In the genomic region with DNA sequence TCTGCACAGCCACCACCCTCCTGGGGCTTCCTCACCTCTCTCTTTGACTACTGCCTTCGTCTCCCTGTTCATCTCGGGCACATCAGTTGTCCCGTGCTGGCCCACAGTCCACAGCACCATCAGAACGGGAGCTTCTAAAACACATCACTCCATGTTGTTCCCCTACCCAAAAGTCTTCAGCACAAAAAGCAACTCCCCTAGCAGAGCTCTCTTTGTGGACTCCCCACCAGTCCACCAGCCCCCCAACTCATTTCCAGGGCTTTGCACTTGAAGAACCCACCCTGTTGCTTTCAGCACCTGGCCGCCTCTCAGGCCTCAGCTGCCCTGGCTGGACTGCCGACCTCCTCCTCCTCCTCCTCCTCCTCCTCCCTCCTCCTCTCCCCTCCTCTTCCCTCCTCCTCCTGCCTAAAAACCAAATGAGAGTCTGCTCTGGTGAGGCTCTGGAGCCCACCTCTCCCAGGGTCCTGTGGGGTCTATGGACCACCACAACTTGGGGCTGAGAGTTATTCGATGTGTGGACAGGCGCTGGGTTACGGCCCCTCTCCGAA, we compare ENCODE assay signal across 27 cellular contexts.
A peak's percentile ranks its signal among the peaks of the same experiment; 100 is the strongest.
DNase-seq lines count a peak whose midpoint lies in the region; ATAC-seq and TF ChIP-seq lines count a peak whose summit lies in the region.
"Had no signal": no experiment of that assay in that cellular context is flagged by ENCODE, and none has a peak within 500 bp of the region (broad histone marks: within the 10 kb centered on the region; RNA-seq: fewer than 3 reads in every experiment).

No MANE protein-coding gene starts in this region.

- ATAC-seq in stimulated activated naive CD8-positive, alpha-beta T cell treated with anti-CD3 and anti-CD28 coated beads, Interleukin-15, amount 100 ng/mL, for 72 hours, result peak; percentile 55
- ATAC-seq in stimulated activated naive CD8-positive, alpha-beta T cell treated with anti-CD3 and anti-CD28 coated beads, Interleukin-15, Interleukin-2, amounts not matched to agents 100 U/mL and 50 U/mL, for 24 hours, result no peak
- peak; percentile 16 to 33 for ATAC-seq in stimulated activated naive B cell treated with anti-CD40 and anti-IgM and Interleukin-4, amounts not matched to agents 10 μg/mL and 1 μg/mL and 100 μg/mL, for 72 hours (replicated peaks)
- ATAC-seq: Right ventricle myocardium inferior had no signal

- no peaks in the 10 kb centered on the region for H3K9me3 Mint-ChIP-seq in stimulated activated naive CD8-positive, alpha-beta T cell treated with anti-CD3 and anti-CD28 coated beads, Interleukin-15, amount 100 ng/mL, for 72 hours
- H3K9me3 Mint-ChIP-seq in neural progenitor cell (peaks cover 2% of the 10 kb centered on the region), H9 (peaks cover 3% of the 10 kb centered on the region in 2 experiments; a peak in 2 of 5 replicates)
- H3K9me3 Mint-ChIP-seq in stimulated activated naive B cell treated with anti-CD40 and anti-IgM and Interleukin-4, amounts not matched to agents 10 μg/mL and 1 μg/mL and 100 μg/mL, for 72 hours, result peaks cover 0 to 8% of the 10 kb centered on the region in 2 donors
- H3K9me3 Mint-ChIP-seq: CD4-positive, CD25-positive, alpha-beta regulatory T cell; HFFc6 had no signal

- H2BK5ac ChIP-seq in H9 (ENCODE audit: insufficient read length, low read length), result no peak overlapping the region

- no peak overlapping the region for H3K27ac Mint-ChIP-seq in stimulated activated naive CD8-positive, alpha-beta T cell treated with anti-CD3 and anti-CD28 coated beads, Interleukin-15, amount 100 ng/mL, for 72 hours
- peak overlapping the region; percentile 68 for H3K27ac Mint-ChIP-seq in neural progenitor cell
- peak overlapping the region; percentile 79 for H3K27ac Mint-ChIP-seq in stimulated activated naive B cell treated with anti-CD40 and anti-IgM and Interleukin-4, amounts not matched to agents 10 μg/mL and 1 μg/mL and 100 μg/mL, for 72 hours
- H3K27ac Mint-ChIP-seq in H9, result peak overlapping the region in 1 of 3 experiments; percentile 93; a peak in 2 of 7 replicates
- H3K27ac Mint-ChIP-seq: CD4-positive, CD25-positive, alpha-beta regulatory T cell; HFFc6 had no signal

- no peak overlapping the region for H2BK120ac ChIP-seq in H9 (ENCODE audit: low read depth, low read length, poor library complexity, severe bottlenecking)

- no peak overlapping the region for H3K4ac ChIP-seq in H9 (ENCODE audit: low read depth, low read length)

- H3K4me1 ChIP-seq in neural progenitor cell (no peaks in the 10 kb centered on the region), SJCRH30 (no peaks in the 10 kb centered on the region), H9 (ENCODE audit: insufficient read depth, low read length) (no peaks in the 10 kb centered on the region)
- H3K4me1 ChIP-seq: BLaER1, SJSA1 had no signal

- H3K9ac ChIP-seq in neural progenitor cell, result no peak overlapping the region
- H3K9ac ChIP-seq in H9 (ENCODE audit: extremely low read depth, insufficient read length, low read length), result no peak overlapping the region
- H3K9ac ChIP-seq: BLaER1, KMS-11 had no signal

- no peak overlapping the region for H4K5ac ChIP-seq in H9 (ENCODE audit: insufficient read length, low read depth, low read length)

- H3K27me3 Mint-ChIP-seq in stimulated activated naive CD8-positive, alpha-beta T cell treated with anti-CD3 and anti-CD28 coated beads, Interleukin-15, amount 100 ng/mL, for 72 hours, result peaks cover 8% of the 10 kb centered on the region
- H3K27me3 Mint-ChIP-seq in neural progenitor cell (ENCODE audit: insufficient read depth, low read depth) (peaks cover 6% of the 10 kb centered on the region), H9 (ENCODE audit: low read depth) (no peaks in the 10 kb centered on the region; the same call in 1 of the 2 replicates)
- H3K27me3 Mint-ChIP-seq in stimulated activated naive B cell treated with anti-CD40 and anti-IgM and Interleukin-4, amounts not matched to agents 10 μg/mL and 1 μg/mL and 100 μg/mL, for 72 hours, result peaks cover 4 to 13% of the 10 kb centered on the region in 2 donors

- TF ChIP-seq CTCF in neural progenitor cell (IDR thresholded peaks at IDR 0.05), result no peak
- TF ChIP-seq CTCF in H9 (conservative IDR thresholded peaks at IDR 0.05), result no peak

- H3K4me2 ChIP-seq in neural progenitor cell (no peak overlapping the region), H9 (ENCODE audit: insufficient read depth, insufficient read length, low read length) (no peak overlapping the region)
- H3K4me2 ChIP-seq: BLaER1, KMS-11, PC-9 had no signal

- H4K8ac ChIP-seq in H9 (replicated peaks; ENCODE audit: insufficient read length, low read depth, low read length), result no peak overlapping the region

- H3K27ac ChIP-seq in neural progenitor cell (no peak overlapping the region), SJCRH30 (no peak overlapping the region), H9 (ENCODE audit: insufficient read length, low read depth, low read length) (no peak overlapping the region)
- H3K27ac ChIP-seq: BLaER1, KMS-11, PC-9, SJSA1 had no signal

- H4K91ac ChIP-seq in H9 (ENCODE audit: insufficient read length, low read depth, low read length), result no peak overlapping the region

- WGBS in H9 (ENCODE audit: extremely low coverage, insufficient read length, low lambda C conversion rate), result no CpG with 5 or more reads among the region's 10 CpGs

- H3K79me1 ChIP-seq in H9 (ENCODE audit: insufficient read depth, low read depth, low read length, poor library complexity, severe bottlenecking), result no peaks in the 10 kb centered on the region

- H2AFZ ChIP-seq in neural progenitor cell (replicated peaks), result no peak overlapping the region
- no peak overlapping the region for H2AFZ ChIP-seq in H9 (ENCODE audit: low read length)
- H2AFZ ChIP-seq: PC-9 had no signal

- DNase-seq in DMS53 (lab: John Stamatoyannopoulos, UW), result peak; percentile 30
- DNase-seq in DMS53 treated with DMSO at 0.1 percent for 48 hours (lab: John Stamatoyannopoulos, UW; ENCODE audit: unreplicated experiment), result no peak
- DNase-seq in stimulated activated naive CD8-positive, alpha-beta T cell treated with anti-CD3 and anti-CD28 coated beads, Interleukin-15, amount 100 ng/mL, for 72 hours, result no peak
- DNase-seq in stimulated activated naive CD8-positive, alpha-beta T cell treated with anti-CD3 and anti-CD28 coated beads, Interleukin-15, Interleukin-2, amounts not matched to agents 100 U/mL and 50 U/mL, for 24 hours, result no peak
- no peak for DNase-seq in neural progenitor cell (ENCODE audit: low spot score)
- DNase-seq in stimulated activated naive B cell treated with anti-CD40 and anti-IgM and Interleukin-4, amounts not matched to agents 10 μg/mL and 1 μg/mL and 100 μg/mL, for 72 hours, result no peak
- no peak for DNase-seq in SJCRH30
- no peak for DNase-seq in H9
- DNase-seq: 8988T; ACHN; CD4-positive, CD25-positive, alpha-beta regulatory T cell; DMS79 treated with DMSO at 0.1 percent for 48 hours; GF-D8; HFFc6; IMR-90; MM.1S; NCI-H1048; NCI-H1417; NCI-H1694; NCI-H2029 treated with DMSO at 0.1 percent for 48 hours; NCI-H2227 treated with DMSO at 0.1 percent for 48 hours; NCI-H526 treated with DMSO at 0.1 percent for 48 hours; PC-9 had no signal

- H3T11ph ChIP-seq in H9 (ENCODE audit: low read length), result no peak overlapping the region

- no peak overlapping the region for H3K18ac ChIP-seq in H9 (ENCODE audit: insufficient read length, low read depth, low read length)

- H3K79me2 ChIP-seq in neural progenitor cell (ENCODE audit: low read depth) (no peaks in the 10 kb centered on the region), H9 (ENCODE audit: insufficient read depth, low read length) (no peaks in the 10 kb centered on the region)

- H3K4me3 ChIP-seq in neural progenitor cell (no peak overlapping the region), SJCRH30 (no peak overlapping the region)
- H3K4me3 ChIP-seq: BLaER1, PC-9, SJSA1 had no signal

- H3K14ac ChIP-seq in H9 (ENCODE audit: insufficient read depth, low read length), result no peak overlapping the region

- H3K36me3 ChIP-seq in neural progenitor cell (no peaks in the 10 kb centered on the region), SJCRH30 (no peaks in the 10 kb centered on the region)
- H3K36me3 ChIP-seq: BLaER1, SJSA1 had no signal

- H3K4me1 Mint-ChIP-seq in stimulated activated naive CD8-positive, alpha-beta T cell treated with anti-CD3 and anti-CD28 coated beads, Interleukin-15, amount 100 ng/mL, for 72 hours, result no peaks in the 10 kb centered on the region
- H3K4me1 Mint-ChIP-seq in neural progenitor cell (peaks cover 5% of the 10 kb centered on the region), H9 (peaks cover 5 to 12% of the 10 kb centered on the region in 2 experiments)
- no peaks in the 10 kb centered on the region for H3K4me1 Mint-ChIP-seq in stimulated activated naive B cell treated with anti-CD40 and anti-IgM and Interleukin-4, amounts not matched to agents 10 μg/mL and 1 μg/mL and 100 μg/mL, for 72 hours
- H3K4me1 Mint-ChIP-seq: CD4-positive, CD25-positive, alpha-beta regulatory T cell had no signal

- no peaks in the 10 kb centered on the region for H3K23me2 ChIP-seq in H9 (ENCODE audit: insufficient read length, low read depth, low read length, poor library complexity, severe bottlenecking)

- no peak overlapping the region for H3K56ac ChIP-seq in H9 (ENCODE audit: insufficient read length, low read depth, low read length)

- H3K9me3 ChIP-seq in neural progenitor cell (ENCODE audit: low read depth) (no peaks in the 10 kb centered on the region), SJCRH30 (replicated peaks) (no peaks in the 10 kb centered on the region), H9 (ENCODE audit: control insufficient read depth, low read depth, low read length) (no peaks in the 10 kb centered on the region)
- H3K9me3 ChIP-seq: BLaER1, SJSA1 had no signal

- H3K36me3 Mint-ChIP-seq in neural progenitor cell (no peaks in the 10 kb centered on the region), H9 (ENCODE audit: insufficient read depth in 1 of 3, low read depth in 3 of 3) (no peaks in the 10 kb centered on the region; a peak in 3 of 7 replicates)
- H3K36me3 Mint-ChIP-seq in stimulated activated naive B cell treated with anti-CD40 and anti-IgM and Interleukin-4, amounts not matched to agents 10 μg/mL and 1 μg/mL and 100 μg/mL, for 72 hours, result no peaks in the 10 kb centered on the region
- H3K36me3 Mint-ChIP-seq: CD4-positive, CD25-positive, alpha-beta regulatory T cell had no signal

- H2BK20ac ChIP-seq in H9 (ENCODE audit: low read depth, low read length, poor library complexity, severe bottlenecking), result no peak overlapping the region

- no peak overlapping the region for H3K23ac ChIP-seq in H9 (ENCODE audit: insufficient read length, low read depth, low read length)

- H2AK5ac ChIP-seq in H9 (ENCODE audit: insufficient read length, low read length), result no peak overlapping the region

- no peak overlapping the region for H3K4me3 Mint-ChIP-seq in stimulated activated naive CD8-positive, alpha-beta T cell treated with anti-CD3 and anti-CD28 coated beads, Interleukin-15, amount 100 ng/mL, for 72 hours
- H3K4me3 Mint-ChIP-seq in neural progenitor cell, result peak overlapping the region; percentile 66
- no peak overlapping the region for H3K4me3 Mint-ChIP-seq in stimulated activated naive B cell treated with anti-CD40 and anti-IgM and Interleukin-4, amounts not matched to agents 10 μg/mL and 1 μg/mL and 100 μg/mL, for 72 hours
- no peak overlapping the region for H3K4me3 Mint-ChIP-seq in H9
- H3K4me3 Mint-ChIP-seq: CD4-positive, CD25-positive, alpha-beta regulatory T cell; HFFc6 had no signal

- no peaks in the 10 kb centered on the region for H3F3A ChIP-seq in neural progenitor cell (ENCODE audit: low read depth)

- H2BK12ac ChIP-seq in H9 (ENCODE audit: insufficient read length, low read depth, low read length), result no peak overlapping the region

- H2BK15ac ChIP-seq in H9 (ENCODE audit: low read depth, low read length), result no peak overlapping the region

- no peaks in the 10 kb centered on the region for H4K20me1 ChIP-seq in neural progenitor cell (ENCODE audit: low read depth)
- no peaks in the 10 kb centered on the region for H4K20me1 ChIP-seq in H9 (ENCODE audit: control insufficient read depth, insufficient read depth, insufficient read length)
- H4K20me1 ChIP-seq: BLaER1 had no signal

- H3K27me3 ChIP-seq in neural progenitor cell (no peaks in the 10 kb centered on the region), SJCRH30 (peaks cover 24% of the 10 kb centered on the region; the same call in 1 of the 2 replicates), H9 (ENCODE audit: insufficient read depth, low read length) (no peaks in the 10 kb centered on the region)
- H3K27me3 ChIP-seq: BLaER1 had no signal

Comparison
In these comparisons a context has a peak if more than half of its experiments do, and no peak if none do; other contexts are left out.
1. H3K27ac Mint-ChIP-seq: peak in neural progenitor cell (single experiment) and stimulated activated naive B cell treated with anti-CD40 and anti-IgM and Interleukin-4, amounts not matched to agents 10 μg/mL and 1 μg/mL and 100 μg/mL, for 72 hours (single experiment); none in stimulated activated naive CD8-positive, alpha-beta T cell treated with anti-CD3 and anti-CD28 coated beads, Interleukin-15, amount 100 ng/mL, for 72 hours (0 of 2).